Comparison of ENCODE assay signal across 7 cellular contexts in genomic region chr2:162608901-162609300, GRCh38.
"Had no signal": no experiment of that assay in that cellular context is flagged by ENCODE, and none has a peak within 500 bp of the region (broad histone marks: within the 10 kb centered on the region; RNA-seq: fewer than 3 reads in every experiment).

No MANE protein-coding gene starts in this region.

- H3K27ac ChIP-seq: GM23248, HL-60 had no signal

- H3K9ac ChIP-seq: GM23248 had no signal

- H3K4me3 ChIP-seq: GM23248 had no signal

- H2AFZ ChIP-seq: GM23248 had no signal

- DNase-seq: GM23248, GOT3, H9, HCEC 1CT, KG1 had no signal

- FAIRE-seq: H54 had no signal
